ENCODE assay signal across 1 cellular context in the genomic region with DNA sequence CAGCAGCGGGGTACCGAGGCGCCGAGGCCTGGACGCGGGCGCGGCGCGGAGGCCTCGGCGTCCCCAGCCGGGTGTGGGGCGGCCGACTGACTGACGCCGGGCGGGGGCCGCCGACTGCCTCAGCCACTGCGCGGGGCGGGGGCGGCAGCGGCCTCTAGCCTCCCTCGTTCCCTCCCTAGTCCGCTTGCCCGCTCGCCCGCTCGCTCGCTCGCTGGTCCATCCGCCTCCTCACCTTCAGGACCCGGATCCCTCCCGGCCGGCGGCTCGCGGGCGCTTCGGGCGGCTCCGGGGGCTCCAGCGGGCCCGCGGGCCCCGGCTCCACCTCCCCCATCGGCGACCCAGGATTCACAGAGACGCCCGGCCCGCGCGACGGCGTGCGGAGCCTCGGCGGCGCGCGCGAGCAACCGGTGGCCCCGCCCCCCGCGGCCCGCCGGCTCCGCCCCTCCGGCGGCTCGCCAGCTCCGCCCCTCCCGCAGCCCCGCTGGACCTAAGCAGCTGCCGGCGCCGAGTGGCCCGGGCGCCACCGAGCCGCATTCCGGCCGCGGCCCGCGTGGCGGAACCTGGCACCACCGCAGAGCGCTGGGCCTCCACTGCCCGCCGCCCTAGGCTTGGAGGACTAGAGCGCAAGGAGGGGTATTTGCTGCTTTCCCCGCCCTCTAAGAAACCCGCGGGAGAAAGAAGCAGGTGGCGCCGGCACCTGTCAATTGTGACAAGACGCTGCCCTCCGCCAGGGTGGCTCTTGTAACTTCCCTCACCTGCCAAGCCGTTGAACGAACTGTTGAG.
TF ChIP-seq lines count a peak whose summit lies in the region.

No MANE protein-coding gene starts in this region.

TF ChIP-seq in HepG2, 621 proteins besides CTCF, POLR2A, EP300 and RAD21 (continued from another document and continues in another):
- TF ChIP-seq, protein P1, sequence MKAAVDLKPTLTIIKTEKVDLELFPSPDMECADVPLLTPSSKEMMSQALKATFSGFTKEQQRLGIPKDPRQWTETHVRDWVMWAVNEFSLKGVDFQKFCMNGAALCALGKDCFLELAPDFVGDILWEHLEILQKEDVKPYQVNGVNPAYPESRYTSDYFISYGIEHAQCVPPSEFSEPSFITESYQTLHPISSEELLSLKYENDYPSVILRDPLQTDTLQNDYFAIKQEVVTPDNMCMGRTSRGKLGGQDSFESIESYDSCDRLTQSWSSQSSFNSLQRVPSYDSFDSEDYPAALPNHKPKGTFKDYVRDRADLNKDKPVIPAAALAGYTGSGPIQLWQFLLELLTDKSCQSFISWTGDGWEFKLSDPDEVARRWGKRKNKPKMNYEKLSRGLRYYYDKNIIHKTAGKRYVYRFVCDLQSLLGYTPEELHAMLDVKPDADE (CRISPR knock-in tag; IDR thresholded peaks at IDR 0.05), result no peak
- TF ChIP-seq, protein P2, sequence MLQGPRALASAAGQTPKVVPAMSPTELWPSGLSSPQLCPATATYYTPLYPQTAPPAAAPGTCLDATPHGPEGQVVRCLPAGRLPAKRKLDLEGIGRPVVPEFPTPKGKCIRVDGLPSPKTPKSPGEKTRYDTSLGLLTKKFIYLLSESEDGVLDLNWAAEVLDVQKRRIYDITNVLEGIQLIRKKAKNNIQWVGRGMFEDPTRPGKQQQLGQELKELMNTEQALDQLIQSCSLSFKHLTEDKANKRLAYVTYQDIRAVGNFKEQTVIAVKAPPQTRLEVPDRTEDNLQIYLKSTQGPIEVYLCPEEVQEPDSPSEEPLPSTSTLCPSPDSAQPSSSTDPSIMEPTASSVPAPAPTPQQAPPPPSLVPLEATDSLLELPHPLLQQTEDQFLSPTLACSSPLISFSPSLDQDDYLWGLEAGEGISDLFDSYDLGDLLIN (CRISPR knock-in tag; IDR thresholded peaks at IDR 0.05; ENCODE audit: borderline replicate concordance), result no peak
- TF ChIP-seq TOPORS (CRISPR knock-in tag; IDR thresholded peaks at IDR 0.05) (no peak), PHF21A (CRISPR knock-in tag; IDR thresholded peaks at IDR 0.05) (no peak), ZFP1 (CRISPR knock-in tag; IDR thresholded peaks at IDR 0.05) (no peak), ZNF383 (CRISPR knock-in tag; IDR thresholded peaks at IDR 0.05; ENCODE audit: borderline replicate concordance) (no peak), RNF2 (conservative IDR thresholded peaks at IDR 0.05; ENCODE audit: low read depth) (peak; percentile 76), ZNF746 (CRISPR knock-in tag; IDR thresholded peaks at IDR 0.05) (no peak), GABPA (IDR thresholded peaks at IDR 0.05; ENCODE audit: low read depth, low read length) (no peak), GABPA (CRISPR knock-in tag; IDR thresholded peaks at IDR 0.05; ENCODE audit: low read depth) (no peak), NCOR1 (IDR thresholded peaks at IDR 0.05; ENCODE audit: borderline replicate concordance, low read length) (no peak), NFKB2 (CRISPR knock-in tag; IDR thresholded peaks at IDR 0.05; ENCODE audit: borderline replicate concordance) (peak; percentile 43; the same call in 1 of the 2 replicates), SIN3A (IDR thresholded peaks at IDR 0.05; ENCODE audit: borderline replicate concordance, low read depth, low read length) (peak; percentile 48; the same call in 1 of the 2 replicates), ZNF788 (CRISPR knock-in tag; IDR thresholded peaks at IDR 0.05; ENCODE audit: borderline replicate concordance) (0 out of 2 replicates have a peak, but pooled peaks have one; percentile 17), RCOR2 (CRISPR knock-in tag; IDR thresholded peaks at IDR 0.05) (no peak), ZSCAN31 (CRISPR knock-in tag; IDR thresholded peaks at IDR 0.05; ENCODE audit: low read depth) (0 out of 2 replicates have a peak, but pooled peaks have one; percentile 29), MAZ (IDR thresholded peaks at IDR 0.05; ENCODE audit: borderline replicate concordance, low read depth, low read length) (peak; percentile 40), MAZ (CRISPR knock-in tag; IDR thresholded peaks at IDR 0.05; ENCODE audit: low read depth) (no peak; the same call in none of the 2 replicates), ZNF367 (CRISPR knock-in tag; IDR thresholded peaks at IDR 0.05; ENCODE audit: borderline replicate concordance) (peak; percentile 34; the same call in 1 of the 2 replicates), SAP130 (CRISPR knock-in tag; IDR thresholded peaks at IDR 0.05; ENCODE audit: low read depth) (peak; percentile 87), ZNF33A (CRISPR knock-in tag; IDR thresholded peaks at IDR 0.05; ENCODE audit: borderline replicate concordance) (no peak), RFX1 (IDR thresholded peaks at IDR 0.05) (no peak), KDM2A (CRISPR knock-in tag; IDR thresholded peaks at IDR 0.05; ENCODE audit: borderline replicate concordance, low read depth) (peak; percentile 43; the same call in 1 of the 2 replicates), ZIK1 (CRISPR knock-in tag; IDR thresholded peaks at IDR 0.05; ENCODE audit: borderline replicate concordance, low read depth) (0 out of 2 replicates have a peak, but pooled peaks have one; percentile 32), LCORL (IDR thresholded peaks at IDR 0.05) (no peak), LCORL (CRISPR knock-in tag; IDR thresholded peaks at IDR 0.05) (peak; percentile 44; the same call in 1 of the 2 replicates), HNRNPLL (IDR thresholded peaks at IDR 0.05; ENCODE audit: low read depth, low read length, poor library complexity, severe bottlenecking) (peak; percentile 74), ISX (CRISPR knock-in tag; conservative IDR thresholded peaks at IDR 0.05) (no peak), ZNF12 (CRISPR knock-in tag; IDR thresholded peaks at IDR 0.05) (no peak), SALL1 (CRISPR knock-in tag; IDR thresholded peaks at IDR 0.05) (peak; percentile 85), HDAC2 (CRISPR knock-in tag; IDR thresholded peaks at IDR 0.05) (0 out of 2 replicates have a peak, but pooled peaks have one; percentile 34), ASH2L (IDR thresholded peaks at IDR 0.05; ENCODE audit: insufficient read length, low read depth, low read length) (peak; percentile 74)
- TF ChIP-seq, protein P3, sequence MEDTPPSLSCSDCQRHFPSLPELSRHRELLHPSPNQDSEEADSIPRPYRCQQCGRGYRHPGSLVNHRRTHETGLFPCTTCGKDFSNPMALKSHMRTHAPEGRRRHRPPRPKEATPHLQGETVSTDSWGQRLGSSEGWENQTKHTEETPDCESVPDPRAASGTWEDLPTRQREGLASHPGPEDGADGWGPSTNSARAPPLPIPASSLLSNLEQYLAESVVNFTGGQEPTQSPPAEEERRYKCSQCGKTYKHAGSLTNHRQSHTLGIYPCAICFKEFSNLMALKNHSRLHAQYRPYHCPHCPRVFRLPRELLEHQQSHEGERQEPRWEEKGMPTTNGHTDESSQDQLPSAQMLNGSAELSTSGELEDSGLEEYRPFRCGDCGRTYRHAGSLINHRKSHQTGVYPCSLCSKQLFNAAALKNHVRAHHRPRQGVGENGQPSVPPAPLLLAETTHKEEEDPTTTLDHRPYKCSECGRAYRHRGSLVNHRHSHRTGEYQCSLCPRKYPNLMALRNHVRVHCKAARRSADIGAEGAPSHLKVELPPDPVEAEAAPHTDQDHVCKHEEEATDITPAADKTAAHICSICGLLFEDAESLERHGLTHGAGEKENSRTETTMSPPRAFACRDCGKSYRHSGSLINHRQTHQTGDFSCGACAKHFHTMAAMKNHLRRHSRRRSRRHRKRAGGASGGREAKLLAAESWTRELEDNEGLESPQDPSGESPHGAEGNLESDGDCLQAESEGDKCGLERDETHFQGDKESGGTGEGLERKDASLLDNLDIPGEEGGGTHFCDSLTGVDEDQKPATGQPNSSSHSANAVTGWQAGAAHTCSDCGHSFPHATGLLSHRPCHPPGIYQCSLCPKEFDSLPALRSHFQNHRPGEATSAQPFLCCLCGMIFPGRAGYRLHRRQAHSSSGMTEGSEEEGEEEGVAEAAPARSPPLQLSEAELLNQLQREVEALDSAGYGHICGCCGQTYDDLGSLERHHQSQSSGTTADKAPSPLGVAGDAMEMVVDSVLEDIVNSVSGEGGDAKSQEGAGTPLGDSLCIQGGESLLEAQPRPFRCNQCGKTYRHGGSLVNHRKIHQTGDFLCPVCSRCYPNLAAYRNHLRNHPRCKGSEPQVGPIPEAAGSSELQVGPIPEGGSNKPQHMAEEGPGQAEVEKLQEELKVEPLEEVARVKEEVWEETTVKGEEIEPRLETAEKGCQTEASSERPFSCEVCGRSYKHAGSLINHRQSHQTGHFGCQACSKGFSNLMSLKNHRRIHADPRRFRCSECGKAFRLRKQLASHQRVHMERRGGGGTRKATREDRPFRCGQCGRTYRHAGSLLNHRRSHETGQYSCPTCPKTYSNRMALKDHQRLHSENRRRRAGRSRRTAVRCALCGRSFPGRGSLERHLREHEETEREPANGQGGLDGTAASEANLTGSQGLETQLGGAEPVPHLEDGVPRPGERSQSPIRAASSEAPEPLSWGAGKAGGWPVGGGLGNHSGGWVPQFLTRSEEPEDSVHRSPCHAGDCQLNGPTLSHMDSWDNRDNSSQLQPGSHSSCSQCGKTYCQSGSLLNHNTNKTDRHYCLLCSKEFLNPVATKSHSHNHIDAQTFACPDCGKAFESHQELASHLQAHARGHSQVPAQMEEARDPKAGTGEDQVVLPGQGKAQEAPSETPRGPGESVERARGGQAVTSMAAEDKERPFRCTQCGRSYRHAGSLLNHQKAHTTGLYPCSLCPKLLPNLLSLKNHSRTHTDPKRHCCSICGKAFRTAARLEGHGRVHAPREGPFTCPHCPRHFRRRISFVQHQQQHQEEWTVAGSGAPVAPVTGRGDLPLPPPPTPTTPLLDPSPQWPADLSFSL (CRISPR knock-in tag; IDR thresholded peaks at IDR 0.05), result no peak
- TF ChIP-seq, protein P4, sequence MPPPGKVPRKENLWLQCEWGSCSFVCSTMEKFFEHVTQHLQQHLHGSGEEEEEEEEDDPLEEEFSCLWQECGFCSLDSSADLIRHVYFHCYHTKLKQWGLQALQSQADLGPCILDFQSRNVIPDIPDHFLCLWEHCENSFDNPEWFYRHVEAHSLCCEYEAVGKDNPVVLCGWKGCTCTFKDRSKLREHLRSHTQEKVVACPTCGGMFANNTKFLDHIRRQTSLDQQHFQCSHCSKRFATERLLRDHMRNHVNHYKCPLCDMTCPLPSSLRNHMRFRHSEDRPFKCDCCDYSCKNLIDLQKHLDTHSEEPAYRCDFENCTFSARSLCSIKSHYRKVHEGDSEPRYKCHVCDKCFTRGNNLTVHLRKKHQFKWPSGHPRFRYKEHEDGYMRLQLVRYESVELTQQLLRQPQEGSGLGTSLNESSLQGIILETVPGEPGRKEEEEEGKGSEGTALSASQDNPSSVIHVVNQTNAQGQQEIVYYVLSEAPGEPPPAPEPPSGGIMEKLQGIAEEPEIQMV (CRISPR knock-in tag; IDR thresholded peaks at IDR 0.05; ENCODE audit: low read depth), result 0 out of 2 replicates have a peak, but pooled peaks have one; percentile 43
- TF ChIP-seq, protein P5, sequence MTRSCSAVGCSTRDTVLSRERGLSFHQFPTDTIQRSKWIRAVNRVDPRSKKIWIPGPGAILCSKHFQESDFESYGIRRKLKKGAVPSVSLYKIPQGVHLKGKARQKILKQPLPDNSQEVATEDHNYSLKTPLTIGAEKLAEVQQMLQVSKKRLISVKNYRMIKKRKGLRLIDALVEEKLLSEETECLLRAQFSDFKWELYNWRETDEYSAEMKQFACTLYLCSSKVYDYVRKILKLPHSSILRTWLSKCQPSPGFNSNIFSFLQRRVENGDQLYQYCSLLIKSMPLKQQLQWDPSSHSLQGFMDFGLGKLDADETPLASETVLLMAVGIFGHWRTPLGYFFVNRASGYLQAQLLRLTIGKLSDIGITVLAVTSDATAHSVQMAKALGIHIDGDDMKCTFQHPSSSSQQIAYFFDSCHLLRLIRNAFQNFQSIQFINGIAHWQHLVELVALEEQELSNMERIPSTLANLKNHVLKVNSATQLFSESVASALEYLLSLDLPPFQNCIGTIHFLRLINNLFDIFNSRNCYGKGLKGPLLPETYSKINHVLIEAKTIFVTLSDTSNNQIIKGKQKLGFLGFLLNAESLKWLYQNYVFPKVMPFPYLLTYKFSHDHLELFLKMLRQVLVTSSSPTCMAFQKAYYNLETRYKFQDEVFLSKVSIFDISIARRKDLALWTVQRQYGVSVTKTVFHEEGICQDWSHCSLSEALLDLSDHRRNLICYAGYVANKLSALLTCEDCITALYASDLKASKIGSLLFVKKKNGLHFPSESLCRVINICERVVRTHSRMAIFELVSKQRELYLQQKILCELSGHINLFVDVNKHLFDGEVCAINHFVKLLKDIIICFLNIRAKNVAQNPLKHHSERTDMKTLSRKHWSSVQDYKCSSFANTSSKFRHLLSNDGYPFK (CRISPR knock-in tag; IDR thresholded peaks at IDR 0.05; ENCODE audit: borderline replicate concordance), result no peak
- TF ChIP-seq, protein P6, sequence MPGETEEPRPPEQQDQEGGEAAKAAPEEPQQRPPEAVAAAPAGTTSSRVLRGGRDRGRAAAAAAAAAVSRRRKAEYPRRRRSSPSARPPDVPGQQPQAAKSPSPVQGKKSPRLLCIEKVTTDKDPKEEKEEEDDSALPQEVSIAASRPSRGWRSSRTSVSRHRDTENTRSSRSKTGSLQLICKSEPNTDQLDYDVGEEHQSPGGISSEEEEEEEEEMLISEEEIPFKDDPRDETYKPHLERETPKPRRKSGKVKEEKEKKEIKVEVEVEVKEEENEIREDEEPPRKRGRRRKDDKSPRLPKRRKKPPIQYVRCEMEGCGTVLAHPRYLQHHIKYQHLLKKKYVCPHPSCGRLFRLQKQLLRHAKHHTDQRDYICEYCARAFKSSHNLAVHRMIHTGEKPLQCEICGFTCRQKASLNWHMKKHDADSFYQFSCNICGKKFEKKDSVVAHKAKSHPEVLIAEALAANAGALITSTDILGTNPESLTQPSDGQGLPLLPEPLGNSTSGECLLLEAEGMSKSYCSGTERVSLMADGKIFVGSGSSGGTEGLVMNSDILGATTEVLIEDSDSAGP (CRISPR knock-in tag; IDR thresholded peaks at IDR 0.05; ENCODE audit: borderline replicate concordance), result 0 out of 2 replicates have a peak, but pooled peaks have one; percentile 24
- TF ChIP-seq, protein P7, sequence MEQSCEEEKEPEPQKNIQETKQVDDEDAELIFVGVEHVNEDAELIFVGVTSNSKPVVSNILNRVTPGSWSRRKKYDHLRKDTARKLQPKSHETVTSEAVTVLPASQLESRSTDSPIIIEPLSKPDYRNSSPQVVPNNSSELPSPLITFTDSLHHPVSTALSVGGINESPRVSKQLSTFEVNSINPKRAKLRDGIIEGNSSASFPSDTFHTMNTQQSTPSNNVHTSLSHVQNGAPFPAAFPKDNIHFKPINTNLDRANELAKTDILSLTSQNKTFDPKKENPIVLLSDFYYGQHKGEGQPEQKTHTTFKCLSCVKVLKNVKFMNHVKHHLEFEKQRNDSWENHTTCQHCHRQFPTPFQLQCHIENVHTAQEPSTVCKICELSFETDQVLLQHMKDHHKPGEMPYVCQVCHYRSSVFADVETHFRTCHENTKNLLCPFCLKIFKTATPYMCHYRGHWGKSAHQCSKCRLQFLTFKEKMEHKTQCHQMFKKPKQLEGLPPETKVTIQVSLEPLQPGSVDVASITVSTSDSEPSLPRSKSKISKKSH (CRISPR knock-in tag; IDR thresholded peaks at IDR 0.05; ENCODE audit: borderline replicate concordance), result 0 out of 2 replicates have a peak, but pooled peaks have one; percentile 66
